Comparison of ENCODE assay signal across 36 cellular contexts in genomic region chr3:119125742-119126507, GRCh38. TPM values are rescaled to one million over a fixed set of nuclear protein-coding genes. Genes with fewer than 3 reads are reported as not detected.
"Had no signal": no experiment of that assay in that cellular context is flagged by ENCODE, and none has a peak within 500 bp of the region (broad histone marks: within the 10 kb centered on the region; RNA-seq: fewer than 3 reads in every experiment).

No MANE protein-coding gene starts in this region.

- H3K36me3 ChIP-seq: adrenal gland, colonic mucosa, esophagus muscularis mucosa, heart right ventricle, sigmoid colon, vagina had no signal

- H3K4me1 Mint-ChIP-seq: activated naive CD8-positive, alpha-beta T cell treated with anti-CD3 and anti-CD28 coated beads for 36 hours; mesothelial cell of epicardium; stimulated activated effector memory CD8-positive, alpha-beta T cell treated with anti-CD3 and anti-CD28 coated beads, Interleukin-12 subunit alpha, Interleukin-12 subunit beta, amount 100 ng/mL, for 72 hours; stimulated activated naive CD8-positive, alpha-beta T cell treated with anti-CD3 and anti-CD28 coated beads, Interleukin-15, amount 100 ng/mL, for 72 hours had no signal

- H3K79me2 ChIP-seq: parathyroid adenoma had no signal

- DNase-seq: activated CD4-positive, alpha-beta T cell treated with anti-CD3 and anti-CD28 coated beads for 48 hours; activated CD4-positive, alpha-beta T cell treated with anti-CD3 and anti-CD28 coated beads, Interleukin-2, amount 50 U/mL, for 48 hours; activated CD8-positive, alpha-beta memory T cell treated with anti-CD3 and anti-CD28 coated beads for 24 hours; activated effector memory CD4-positive, alpha-beta T cell treated with anti-CD3 and anti-CD28 coated beads, Interleukin-2, amount 50 U/mL, for 16 hours; activated naive CD4-positive, alpha-beta T cell treated with anti-CD3 and anti-CD28 coated beads for 36 hours; activated naive CD8-positive, alpha-beta T cell treated with anti-CD3 and anti-CD28 coated beads for 36 hours; adrenal gland; aorta; body of pancreas; colonic mucosa; foreskin keratinocyte; heart right ventricle; islet precursor cell; left cardiac atrium; left ventricle myocardium superior; naive thymus-derived CD4-positive, alpha-beta T cell; occipital lobe; psoas muscle; sigmoid colon; small intestine; stimulated activated CD4-positive, alpha-beta T cell treated with anti-CD3 and anti-CD28 coated beads, Interleukin-4, amount 100 ng/mL, for 24 hours; stimulated activated naive CD8-positive, alpha-beta T cell treated with anti-CD3 and anti-CD28 coated beads, Interleukin-15, amount 100 ng/mL, for 72 hours; substantia nigra; T-helper 1 cell had no signal

- H3K4me3 Mint-ChIP-seq: activated naive CD4-positive, alpha-beta T cell treated with anti-CD3 and anti-CD28 coated beads for 36 hours; activated naive CD8-positive, alpha-beta T cell treated with anti-CD3 and anti-CD28 coated beads for 36 hours; activated T-helper 1 cell treated with anti-CD3 and anti-CD28 coated beads, Interleukin-12 subunit alpha, Interleukin-12 subunit beta, Interleukin-2, Interleukin-4 antibody, amounts not matched to agents 30 ng/mL and 10 ng/mL and 1 ng/mL, durations not matched to agents 14 hours and 24 hours and 36 hours; mesothelial cell of epicardium; naive thymus-derived CD4-positive, alpha-beta T cell; stimulated activated effector memory CD8-positive, alpha-beta T cell treated with anti-CD3 and anti-CD28 coated beads, Interleukin-12 subunit alpha, Interleukin-12 subunit beta, amount 100 ng/mL, for 72 hours; stimulated activated naive CD8-positive, alpha-beta T cell treated with anti-CD3 and anti-CD28 coated beads, Interleukin-15, amount 100 ng/mL, for 72 hours; T-helper 2 cell treated with Interferon-gamma antibody and Interleukin-4, amounts not matched to agents 5 μg/mL and 100 μg/mL, for 36 hours; type B pancreatic cell had no signal

- H3K4me1 ChIP-seq: adrenal gland, body of pancreas, colonic mucosa, esophagus muscularis mucosa, foreskin keratinocyte, heart right ventricle, parathyroid adenoma, psoas muscle, sigmoid colon, vagina had no signal

- H3K9ac ChIP-seq: parathyroid adenoma had no signal

- H3K36me3 Mint-ChIP-seq: activated naive CD8-positive, alpha-beta T cell treated with anti-CD3 and anti-CD28 coated beads for 36 hours; mesothelial cell of epicardium; stimulated activated effector memory CD8-positive, alpha-beta T cell treated with anti-CD3 and anti-CD28 coated beads, Interleukin-12 subunit alpha, Interleukin-12 subunit beta, amount 100 ng/mL, for 72 hours; type B pancreatic cell had no signal

- H3K27ac Mint-ChIP-seq: activated naive CD4-positive, alpha-beta T cell treated with anti-CD3 and anti-CD28 coated beads for 36 hours; activated naive CD8-positive, alpha-beta T cell treated with anti-CD3 and anti-CD28 coated beads for 36 hours; activated T-helper 1 cell treated with anti-CD3 and anti-CD28 coated beads, Interleukin-12 subunit alpha, Interleukin-12 subunit beta, Interleukin-2, Interleukin-4 antibody, amounts not matched to agents 30 ng/mL and 10 ng/mL and 1 ng/mL, durations not matched to agents 14 hours and 24 hours and 36 hours; mesothelial cell of epicardium; naive thymus-derived CD4-positive, alpha-beta T cell; stimulated activated effector memory CD8-positive, alpha-beta T cell treated with anti-CD3 and anti-CD28 coated beads, Interleukin-12 subunit alpha, Interleukin-12 subunit beta, amount 100 ng/mL, for 72 hours; stimulated activated naive CD8-positive, alpha-beta T cell treated with anti-CD3 and anti-CD28 coated beads, Interleukin-15, amount 100 ng/mL, for 72 hours; T-helper 2 cell treated with Interferon-gamma antibody and Interleukin-4, amounts not matched to agents 5 μg/mL and 100 μg/mL, for 36 hours; type B pancreatic cell had no signal

- ATAC-seq: activated CD4-positive, CD25-positive, alpha-beta regulatory T cell treated with anti-CD3 and anti-CD28 coated beads, Interleukin-2, amount 50 U/mL, for 24 hours; body of pancreas; foreskin keratinocyte; heart right ventricle; left cardiac atrium; left ventricle myocardium superior; naive thymus-derived CD4-positive, alpha-beta T cell; psoas muscle; stimulated activated effector memory CD8-positive, alpha-beta T cell treated with anti-CD3 and anti-CD28 coated beads, Interleukin-12 subunit alpha, Interleukin-12 subunit beta, amount 100 ng/mL, for 72 hours; stimulated activated naive CD8-positive, alpha-beta T cell treated with anti-CD3 and anti-CD28 coated beads, Interleukin-15, amount 100 ng/mL, for 72 hours had no signal

- H3K9me3 Mint-ChIP-seq: activated naive CD4-positive, alpha-beta T cell treated with anti-CD3 and anti-CD28 coated beads for 36 hours; activated naive CD8-positive, alpha-beta T cell treated with anti-CD3 and anti-CD28 coated beads for 36 hours; activated T-helper 1 cell treated with anti-CD3 and anti-CD28 coated beads, Interleukin-12 subunit alpha, Interleukin-12 subunit beta, Interleukin-2, Interleukin-4 antibody, amounts not matched to agents 30 ng/mL and 10 ng/mL and 1 ng/mL, durations not matched to agents 14 hours and 24 hours and 36 hours; stimulated activated effector memory CD8-positive, alpha-beta T cell treated with anti-CD3 and anti-CD28 coated beads, Interleukin-12 subunit alpha, Interleukin-12 subunit beta, amount 100 ng/mL, for 72 hours; stimulated activated naive CD8-positive, alpha-beta T cell treated with anti-CD3 and anti-CD28 coated beads, Interleukin-15, amount 100 ng/mL, for 72 hours; T-helper 2 cell treated with Interferon-gamma antibody and Interleukin-4, amounts not matched to agents 5 μg/mL and 100 μg/mL, for 36 hours; type B pancreatic cell had no signal

- H3K27ac ChIP-seq: adrenal gland, body of pancreas, colonic mucosa, esophagus muscularis mucosa, foreskin keratinocyte, heart right ventricle, parathyroid adenoma, psoas muscle, sigmoid colon, vagina had no signal

- H3K27me3 ChIP-seq: adrenal gland, body of pancreas, colonic mucosa, esophagus muscularis mucosa, foreskin keratinocyte, heart right ventricle, sigmoid colon, vagina had no signal

- H3K4me3 ChIP-seq: adrenal gland, body of pancreas, colonic mucosa, esophagus muscularis mucosa, heart right ventricle, psoas muscle, sigmoid colon, vagina had no signal

- H3K27me3 Mint-ChIP-seq: type B pancreatic cell had no signal

RNA-seq across cellular contexts. Expression of gene TEX55, which starts 20.0 kb away (rescaled TPM):
- total RNA-seq: activated naive CD4-positive, alpha-beta T cell treated with anti-CD3 and anti-CD28 coated beads for 36 hours; activated naive CD8-positive, alpha-beta T cell treated with anti-CD3 and anti-CD28 coated beads for 36 hours; activated T-helper 1 cell treated with anti-CD3 and anti-CD28 coated beads, Interleukin-12 subunit alpha, Interleukin-12 subunit beta, Interleukin-2, Interleukin-4 antibody, amounts not matched to agents 30 ng/mL and 10 ng/mL and 1 ng/mL, durations not matched to agents 14 hours and 24 hours and 36 hours; adrenal gland; aorta; body of pancreas; colonic mucosa; esophagus muscularis mucosa; foreskin keratinocyte; heart right ventricle; left cardiac atrium; left ventricle myocardium superior; lung microvascular endothelial cell; mesothelial cell of epicardium; naive thymus-derived CD4-positive, alpha-beta T cell; occipital lobe; psoas muscle; sigmoid colon; vagina had no signal
- polyA plus RNA-seq: adrenal gland; aorta; foreskin keratinocyte; heart right ventricle; naive thymus-derived CD4-positive, alpha-beta T cell; neural cell; sigmoid colon; small intestine; thymus had no signal

RNA-seq across cellular contexts. Expression of gene UPK1B, which starts 47.5 kb away (rescaled TPM):
- total RNA-seq: activated naive CD8-positive, alpha-beta T cell treated with anti-CD3 and anti-CD28 coated beads for 36 hours; activated T-helper 1 cell treated with anti-CD3 and anti-CD28 coated beads, Interleukin-12 subunit alpha, Interleukin-12 subunit beta, Interleukin-2, Interleukin-4 antibody, amounts not matched to agents 30 ng/mL and 10 ng/mL and 1 ng/mL, durations not matched to agents 14 hours and 24 hours and 36 hours; adrenal gland; aorta; colonic mucosa; esophagus muscularis mucosa; lung microvascular endothelial cell; naive thymus-derived CD4-positive, alpha-beta T cell; psoas muscle; sigmoid colon; vagina had no signal
- polyA plus RNA-seq: heart right ventricle, neural cell, sigmoid colon, small intestine had no signal
